In genomic region chrX:132710756-132711155, GRCh38 we compare ENCODE assay signal across 24 cellular contexts.
"Had no signal": no experiment of that assay in that cellular context is flagged by ENCODE, and none has a peak within 500 bp of the region (broad histone marks: within the 10 kb centered on the region; RNA-seq: fewer than 3 reads in every experiment).

No MANE protein-coding gene starts in this region.

- H3K4me3 ChIP-seq: breast epithelium, esophagus muscularis mucosa, heart left ventricle, right atrium auricular region, thoracic aorta had no signal

- H3K36me3 ChIP-seq: breast epithelium, esophagus muscularis mucosa, heart left ventricle, right atrium auricular region, thoracic aorta had no signal

- DNase-seq: activated CD4-positive, alpha-beta T cell treated with anti-CD3 and anti-CD28 coated beads for 48 hours; activated CD4-positive, alpha-beta T cell treated with anti-CD3 and anti-CD28 coated beads, Interleukin-2, amount 50 U/mL, for 48 hours; activated CD4-positive, CD25-positive, alpha-beta regulatory T cell; activated CD8-positive, alpha-beta memory T cell treated with anti-CD3 and anti-CD28 coated beads for 24 hours; activated CD8-positive, alpha-beta memory T cell treated with anti-CD3 and anti-CD28 coated beads, Interleukin-2, amount 50 U/mL, for 4 hours; activated effector memory CD4-positive, alpha-beta T cell treated with anti-CD3 and anti-CD28 coated beads, Interleukin-2, amount 50 U/mL, for 16 hours; activated naive CD4-positive, alpha-beta T cell treated with anti-CD3 and anti-CD28 coated beads, Interleukin-2, amount 10 ng/mL, durations not matched to agents 7 days and 5 days; activated naive CD8-positive, alpha-beta T cell treated with anti-CD3 and anti-CD28 coated beads, Interleukin-2, amount 10 ng/mL, durations not matched to agents 7 days and 5 days; activated T-cell treated with anti-CD3 and anti-CD28 coated beads, Interleukin-2, amount 50 U/mL, for 1 hour; amygdala; central memory CD4-positive, alpha-beta T cell; heart left ventricle; hypothalamus; immature natural killer cell; kidney; midbrain; natural killer cell; stimulated activated CD4-positive, alpha-beta T cell treated with anti-CD3 and anti-CD28 coated beads, Interleukin-4, amount 100 ng/mL, for 1 hour; trophoblast cell had no signal

- H3K4me1 ChIP-seq: breast epithelium, esophagus muscularis mucosa, foreskin keratinocyte, heart left ventricle, right atrium auricular region had no signal

- H3K27me3 ChIP-seq: esophagus muscularis mucosa, foreskin keratinocyte, right atrium auricular region had no signal

- H3K27ac ChIP-seq: breast epithelium, esophagus muscularis mucosa, foreskin keratinocyte, heart left ventricle, right atrium auricular region, thoracic aorta had no signal

- H3K9me3 ChIP-seq: breast epithelium, esophagus muscularis mucosa, heart left ventricle, right atrium auricular region, thoracic aorta had no signal
